ENCODE assay signal across 14 cellular contexts in the genomic region with DNA sequence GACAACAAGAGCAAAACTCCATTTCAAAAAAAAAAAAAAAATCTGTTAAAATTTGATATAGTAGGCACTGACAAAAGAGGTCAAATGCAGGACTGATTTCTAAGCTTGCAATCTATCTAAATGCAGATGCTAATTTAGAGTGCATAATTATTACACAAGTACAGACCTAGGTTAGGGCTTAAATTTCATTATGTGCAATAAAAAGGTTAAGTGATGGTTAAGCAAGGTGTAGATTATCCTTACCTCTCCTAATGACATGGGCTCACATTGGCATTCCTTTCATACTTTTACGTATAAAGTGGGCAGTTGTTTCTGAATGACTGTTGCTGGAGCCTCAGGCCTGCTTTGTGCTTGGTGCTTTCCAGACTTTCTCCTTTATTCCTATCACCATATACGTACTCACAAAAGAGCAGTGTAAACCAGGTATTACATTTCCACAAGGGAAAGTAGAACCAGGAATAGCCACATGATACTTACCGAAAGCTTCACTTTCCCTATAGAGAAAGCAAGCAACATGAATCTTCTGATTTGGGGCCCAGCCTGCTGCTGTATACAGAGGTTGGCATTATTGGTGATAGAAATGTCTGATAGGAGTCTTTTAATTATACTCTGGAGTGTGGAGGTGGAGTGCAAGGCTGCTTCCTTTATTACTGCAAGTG. TPM values are rescaled to one million over a fixed set of nuclear protein-coding genes. Genes with fewer than 3 reads are reported as not detected.
DNase-seq lines count a peak whose midpoint lies in the region; ATAC-seq, FAIRE-seq and TF ChIP-seq lines count a peak whose summit lies in the region.
"Had no signal": no experiment of that assay in that cellular context is flagged by ENCODE, and none has a peak within 500 bp of the region (broad histone marks: within the 10 kb centered on the region; RNA-seq: fewer than 3 reads in every experiment).

No MANE protein-coding gene starts in this region.

- H3K9ac ChIP-seq in GM12878 (ENCODE audit: control insufficient read depth, insufficient read depth, low read length): no peak overlapping the region

- TF ChIP-seq CTCF in OCI-LY7 (conservative IDR thresholded peaks at IDR 0.05; ENCODE audit: low read length) (no peak), GM12878 (IDR thresholded peaks at IDR 0.05 in 2 of 3, conservative IDR thresholded peaks at IDR 0.05 in 1 of 3; ENCODE audit: control insufficient read depth in 2 of 3, extremely low read depth in 1 of 3, insufficient read depth in 1 of 3, low read depth in 3 of 3, low read length in 3 of 3) (no peak), osteocyte (IDR thresholded peaks at IDR 0.05) (no peak), esophagus squamous epithelium (IDR thresholded peaks at IDR 0.05) (no peak), ascending aorta (IDR thresholded peaks at IDR 0.05) (no peak)

- H4K20me1 ChIP-seq in OCI-LY7 (ENCODE audit: insufficient read depth, low read length) (peaks cover 12% of the 10 kb centered on the region; the same call in 1 of the 2 replicates), GM12878 (ENCODE audit: control insufficient read depth, insufficient read depth) (no peaks in the 10 kb centered on the region)

- H3K79me2 ChIP-seq in OCI-LY7 (ENCODE audit: insufficient read depth, low read depth, low read length) (peaks cover 81% of the 10 kb centered on the region), GM12878 (ENCODE audit: control insufficient read depth, insufficient read depth, low read length) (peaks cover 75% of the 10 kb centered on the region)

- BruUV-seq in OCI-LY7 (replicated peaks; lab: Mats Ljungman, UMichigan): no TSS peak
- no TSS peak for BruUV-seq in GM12878 (replicated peaks; lab: Mats Ljungman, UMichigan)

- peak overlapping the region; percentile 18 for H3K4me3 ChIP-seq in OCI-LY7 (ENCODE audit: low read depth, low read length, poor library complexity, severe bottlenecking)
- peak overlapping the region; percentile 40; the same call in 1 of the 2 replicates for H3K4me3 ChIP-seq in GM12878
- no peak overlapping the region for H3K4me3 ChIP-seq in esophagus squamous epithelium
- H3K4me3 ChIP-seq in ascending aorta: no peak overlapping the region
- H3K4me3 ChIP-seq: heart right ventricle had no signal

- H3K4me1 ChIP-seq in OCI-LY7 (ENCODE audit: insufficient read depth, low read length, poor library complexity, severe bottlenecking): peaks cover 46% of the 10 kb centered on the region
- peaks cover 5% of the 10 kb centered on the region for H3K4me1 ChIP-seq in GM12878 (ENCODE audit: control insufficient read depth, insufficient read depth, low read length)
- H3K4me1 ChIP-seq in esophagus squamous epithelium: peaks cover 28 to 56% (median 31%) of the 10 kb centered on the region in 3 donors
- peaks cover 11 to 22% of the 10 kb centered on the region in 2 donors for H3K4me1 ChIP-seq in ascending aorta

- H3K4me2 ChIP-seq in OCI-LY7 (ENCODE audit: low read length) (peak overlapping the region; percentile 82), GM12878 (ENCODE audit: control insufficient read depth, insufficient read depth) (peak overlapping the region; percentile 90)

- WGBS in GM12878 (ENCODE audit: insufficient coverage, insufficient replicate concordance, low lambda C conversion rate, missing lambda C conversion rate): 34% methylated on average over 3 of the region's 3 CpGs
- WGBS in esophagus squamous epithelium, 2 donors: 66% methylated on average over 3 of the region's 3 CpGs

- CTCF ChIA-PET in OCI-LY7 (lab: Charles Lee; ENCODE audit: unreplicated experiment): no interaction called here
- CTCF ChIA-PET in GM12878 (lab: Yijun Ruan, JAX): interaction anchor here (0.5 kb wide), 1 partner anchor 27 kb away, joined by 3 read pairs; no protein-coding TSS in a partner anchor

- SMC1A ChIA-PET in GM12878 (lab: Charles Lee; ENCODE audit: uncharacterized antibody, unreplicated experiment): interaction anchor here (0.6 to 4.9 kb wide), 8 partner anchors 10 to 129 kb away, joined by 3 to 31 read pairs (median 7); no protein-coding TSS in a partner anchor

- H3K9me3 Mint-ChIP-seq in activated CD4-positive, alpha-beta T cell treated with anti-CD3 and anti-CD28 coated beads, Interleukin-2, amount 10 ng/mL, durations not matched to agents 24 days and 14 days: no peaks in the 10 kb centered on the region
- no peaks in the 10 kb centered on the region for H3K9me3 Mint-ChIP-seq in osteocyte (ENCODE audit: unreplicated experiment)

- H3K27ac Mint-ChIP-seq in activated CD4-positive, alpha-beta T cell treated with anti-CD3 and anti-CD28 coated beads, Interleukin-2, amount 10 ng/mL, durations not matched to agents 24 days and 14 days: peak overlapping the region; percentile 13
- peak overlapping the region; percentile 36 for H3K27ac Mint-ChIP-seq in osteocyte (ENCODE audit: unreplicated experiment)

- TF ChIP-seq EP300 in GM12878 (IDR thresholded peaks at IDR 0.05; ENCODE audit: borderline replicate concordance in 1 of 2, control insufficient read depth in 1 of 2, low read depth in 2 of 2, low read length in 2 of 2): no peak

- RAD21 ChIA-PET in GM12878 (lab: Charles Lee; ENCODE audit: unreplicated experiment): interaction anchor here (1.3 to 3.0 kb wide), 4 partner anchors 8 to 24 kb away, joined by 3 to 21 read pairs (median 9); a partner anchor contains a TSS

- peaks cover 38% of the 10 kb centered on the region for H3K36me3 Mint-ChIP-seq in activated CD4-positive, alpha-beta T cell treated with anti-CD3 and anti-CD28 coated beads, Interleukin-2, amount 10 ng/mL, durations not matched to agents 24 days and 14 days (ENCODE audit: low read depth)
- peaks cover 12% of the 10 kb centered on the region for H3K36me3 Mint-ChIP-seq in osteocyte (ENCODE audit: unreplicated experiment)

- H3K4me1 Mint-ChIP-seq in activated CD4-positive, alpha-beta T cell treated with anti-CD3 and anti-CD28 coated beads, Interleukin-2, amount 10 ng/mL, durations not matched to agents 24 days and 14 days: peaks cover 47% of the 10 kb centered on the region
- peaks cover 44% of the 10 kb centered on the region for H3K4me1 Mint-ChIP-seq in osteocyte (ENCODE audit: unreplicated experiment)

- no peak for DNase-seq in activated CD4-positive, alpha-beta T cell treated with anti-CD3 and anti-CD28 coated beads, Interleukin-2, amount 10 ng/mL, durations not matched to agents 24 days and 14 days
- no peak for DNase-seq in activated CD4-positive, alpha-beta T cell treated with anti-CD3 and anti-CD28 coated beads for 48 hours
- DNase-seq in OCI-LY7 (ENCODE audit: low spot score) (no peak), GM12878 (ENCODE audit: low read depth, low spot score) (no peak), osteocyte (ENCODE audit: extremely low spot score, unreplicated experiment) (no peak), esophagus squamous epithelium (lab: John Stamatoyannopoulos, UW) (no peak), ascending aorta (ENCODE audit: low spot score in 2 of 2) (no peak), HPDE6-E6E7 (ENCODE audit: extremely low spot score) (no peak)
- DNase-seq: activated gamma-delta T cell, heart right ventricle, NCI-H1092, substantia nigra had no signal

- H3K36me3 ChIP-seq in OCI-LY7 (ENCODE audit: insufficient read depth, low read length): peaks cover 54% of the 10 kb centered on the region
- peaks cover 2 to 7% of the 10 kb centered on the region in 2 experiments; a peak in 3 of 4 replicates for H3K36me3 ChIP-seq in GM12878 (ENCODE audit: control insufficient read depth in 2 of 2, insufficient read depth in 2 of 2, low read length in 1 of 2)
- peaks cover 0 to 56% (median 12%) of the 10 kb centered on the region in 3 donors for H3K36me3 ChIP-seq in esophagus squamous epithelium
- H3K36me3 ChIP-seq in ascending aorta: peaks cover 6 to 39% of the 10 kb centered on the region in 2 donors

- intact Hi-C loops in activated CD4-positive, alpha-beta T cell treated with anti-CD3 and anti-CD28 coated beads, Interleukin-2, amount 10 ng/mL, durations not matched to agents 24 days and 14 days (cut with micrococcal nuclease): no loop called here
- intact Hi-C loops in OCI-LY7 (cut with micrococcal nuclease; ENCODE audit: unreplicated experiment): no loop called here
- intact Hi-C loops in GM12878 (cut with micrococcal nuclease; ENCODE audit: unreplicated experiment): loop anchor here (2.0 to 10.0 kb wide), 2 partner anchors 35 to 125 kb away; a partner anchor contains a TSS
- intact Hi-C loops in esophagus squamous epithelium (cut with DNase I): no loop called here
- intact Hi-C loops in ascending aorta (cut with DNase I): no loop called here

- no peak overlapping the region for H2AFZ ChIP-seq in OCI-LY7 (ENCODE audit: low read length)
- H2AFZ ChIP-seq in GM12878 (ENCODE audit: control insufficient read depth, low read depth, low read length): no peak overlapping the region

- POLR2A ChIA-PET in OCI-LY7 (lab: Charles Lee) (interaction anchor here (0.7 to 3.3 kb wide), 4 partner anchors 8 to 49 kb away, joined by 3 to 27 read pairs (median 6); a partner anchor contains a TSS), GM12878 (lab: Charles Lee) (interaction anchor here (0.6 to 1.3 kb wide), 4 partner anchors 8 to 913 kb away, joined by 4 to 6 read pairs (median 4); no protein-coding TSS in a partner anchor)

- H3K27me3 Mint-ChIP-seq in activated CD4-positive, alpha-beta T cell treated with anti-CD3 and anti-CD28 coated beads, Interleukin-2, amount 10 ng/mL, durations not matched to agents 24 days and 14 days: no peaks in the 10 kb centered on the region
- H3K27me3 Mint-ChIP-seq in osteocyte (ENCODE audit: unreplicated experiment): no peaks in the 10 kb centered on the region

- FAIRE-seq in GM12878 (lab: Jason Lieb, UNC): no peak
- FAIRE-seq: A204.1 had no signal

- TF ChIP-seq POLR2A in GM12878 (IDR thresholded peaks at IDR 0.05; ENCODE audit: low read depth, low read length): no peak
- no peak for TF ChIP-seq POLR2A in esophagus squamous epithelium (IDR thresholded peaks at IDR 0.05)

- peak overlapping the region; percentile 43 for H3K4me3 Mint-ChIP-seq in activated CD4-positive, alpha-beta T cell treated with anti-CD3 and anti-CD28 coated beads, Interleukin-2, amount 10 ng/mL, durations not matched to agents 24 days and 14 days
- H3K4me3 Mint-ChIP-seq in osteocyte (ENCODE audit: unreplicated experiment): peak overlapping the region; percentile 97

- no peaks in the 10 kb centered on the region for H3K9me2 ChIP-seq in OCI-LY7 (ENCODE audit: insufficient read depth, low read length)

- TF ChIP-seq RAD21 in GM12878 (IDR thresholded peaks at IDR 0.05; ENCODE audit: insufficient read depth, low read depth, low read length): no peak

- H3K9me3 ChIP-seq in OCI-LY7 (ENCODE audit: low read length) (no peaks in the 10 kb centered on the region), GM12878 (replicated peaks; ENCODE audit: control insufficient read depth, insufficient read depth, low read length) (no peaks in the 10 kb centered on the region), esophagus squamous epithelium (no peaks in the 10 kb centered on the region), ascending aorta (no peaks in the 10 kb centered on the region)
- H3K9me3 ChIP-seq: heart right ventricle had no signal

- no peak for ATAC-seq in GM12878
- ATAC-seq: heart right ventricle had no signal

- H3K27ac ChIP-seq in OCI-LY7 (ENCODE audit: low read depth, low read length, poor library complexity, severe bottlenecking): peak overlapping the region; percentile 6
- no peak overlapping the region for H3K27ac ChIP-seq in GM12878 (ENCODE audit: control insufficient read depth, insufficient read depth)
- H3K27ac ChIP-seq in esophagus squamous epithelium: no peak overlapping the region
- H3K27ac ChIP-seq in ascending aorta: no peak overlapping the region
- H3K27ac ChIP-seq: heart right ventricle, SK-N-MC had no signal

- H3K27me3 ChIP-seq in GM12878 (replicated peaks in 1 of 2; ENCODE audit: control insufficient read depth in 2 of 2, insufficient read depth in 2 of 2, low read length in 1 of 2) (no peaks in the 10 kb centered on the region), esophagus squamous epithelium (no peaks in the 10 kb centered on the region), ascending aorta (no peaks in the 10 kb centered on the region)
- H3K27me3 ChIP-seq: heart right ventricle had no signal

- in situ Hi-C loops in GM12878 (cut with MboI): no loop called here

RNA-seq across cellular contexts. Expression of a gene that starts 2.2 kb away (rescaled TPM):
- 34.9 and 37.8 TPM in 2 replicates for total RNA-seq in activated CD4-positive, alpha-beta T cell treated with anti-CD3 and anti-CD28 coated beads, Interleukin-2, amount 10 ng/mL, durations not matched to agents 24 days and 14 days
- total RNA-seq in OCI-LY7 (2014; rRNA removed; shearing (Covaris generic)): 55.6 and 64.8 TPM in 2 replicates
- total RNA-seq in OCI-LY7 (2022) (33.6 and 36.6 TPM in 2 replicates), GM12878 (2014; rRNA removed) (74.3 and 77.4 TPM in 2 replicates), GM12878 (2014; rRNA removed; fragmentation: Illumina TruSeq; extraction: Trizol) (42.8 and 47.5 TPM in 2 replicates), GM12878 (2021) (35.0 and 36.9 TPM in 2 replicates), osteocyte (19.9 and 22.3 TPM in 2 replicates), esophagus squamous epithelium (10 to 100 TPM; 21.4 to 41.1 (median 32.8) TPM), ascending aorta (24.5 TPM)
- total RNA-seq in GM12878 (2013; cell fraction: nucleolus; rRNA removed): 14.8 and 16.7 TPM in 2 replicates
- 34.4 TPM for polyA plus RNA-seq in GM12878 (2011; ENCODE audit: low read depth)
- polyA plus RNA-seq in GM12878 (2011; rRNA removed) (56.7 and 69.0 TPM in 2 replicates), GM12878 (2014; fragmentation: Illumina TruSeq; extraction: Trizol) (25.3 and 42.4 TPM in 2 replicates), GM12878 (2014; fragmentation: Nextera tagmentation; extraction: Ambion mirVana) (10 to 100 TPM; 69.5 to 81.4 TPM), GM12878 (2014; rRNA removed) (70.4 and 79.4 TPM in 2 replicates), GM12878 (2016; fragmentation: Nextera tagmentation; extraction: Ambion mirVana) (100 to 1,000 TPM; 127 to 132 TPM)
- 33.0 and 46.8 TPM in 2 replicates for polyA plus RNA-seq in GM12878 (2011; cell fraction: cytosol; rRNA removed)
- 22.6 and 27.4 TPM in 2 replicates for polyA plus RNA-seq in GM12878 (2011; cell fraction: nucleus; rRNA removed)
- 51.6 and 59.8 TPM in 2 replicates for polyA plus RNA-seq in GM12878 (2012)
- 8.9 and 9.4 TPM in 2 replicates for polyA minus RNA-seq in GM12878 (2011; rRNA and poly(A)+ RNA removed)
- polyA minus RNA-seq in GM12878 (2011; cell fraction: cytosol; rRNA and poly(A)+ RNA removed): 6.3 and 7.2 TPM in 2 replicates
- 6.5 and 8.9 TPM in 2 replicates for polyA minus RNA-seq in GM12878 (2011; cell fraction: nucleus; rRNA and poly(A)+ RNA removed)

RNA-seq across cellular contexts. Expression of a gene that starts 5.7 kb away (rescaled TPM):
- 50.8 and 53.5 TPM in 2 replicates for total RNA-seq in activated CD4-positive, alpha-beta T cell treated with anti-CD3 and anti-CD28 coated beads, Interleukin-2, amount 10 ng/mL, durations not matched to agents 24 days and 14 days
- 22.0 and 22.6 TPM in 2 replicates for total RNA-seq in OCI-LY7 (2014; rRNA removed; shearing (Covaris generic))
- 52.6 and 59.5 TPM in 2 replicates for total RNA-seq in OCI-LY7 (2022)
- 75.9 and 86.5 TPM in 2 replicates for total RNA-seq in GM12878 (2013; cell fraction: nucleolus; rRNA removed)
- total RNA-seq in GM12878 (2014; rRNA removed): 23.9 and 30.8 TPM in 2 replicates
- 16.4 and 18.7 TPM in 2 replicates for total RNA-seq in GM12878 (2014; rRNA removed; fragmentation: Illumina TruSeq; extraction: Trizol)
- total RNA-seq in GM12878 (2021): 45.4 and 47.9 TPM in 2 replicates
- polyA plus RNA-seq in GM12878 (2011; ENCODE audit: low read depth): 79.3 TPM
- polyA plus RNA-seq in GM12878 (2011; rRNA removed): 17.5 and 44.6 TPM in 2 replicates
- 39.4 and 62.6 TPM in 2 replicates for polyA plus RNA-seq in GM12878 (2011; cell fraction: cytosol; rRNA removed)
- 436 and 485 TPM in 2 replicates for polyA plus RNA-seq in GM12878 (2011; cell fraction: nucleus; rRNA removed)
- 58.6 and 83.1 TPM in 2 replicates for polyA plus RNA-seq in GM12878 (2012)
- 15.3 and 31.5 TPM in 2 replicates for polyA plus RNA-seq in GM12878 (2014; fragmentation: Illumina TruSeq; extraction: Trizol)
- polyA plus RNA-seq in GM12878 (2014; fragmentation: Nextera tagmentation; extraction: Ambion mirVana): 1 to 10 TPM; 7.8 to 8.5 TPM
- 47.1 and 48.8 TPM in 2 replicates for polyA plus RNA-seq in GM12878 (2014; rRNA removed)
- polyA plus RNA-seq in GM12878 (2016; fragmentation: Nextera tagmentation; extraction: Ambion mirVana): 10 to 100 TPM; 14.0 to 15.1 TPM
- 36.3 and 63.7 TPM in 2 replicates for polyA minus RNA-seq in GM12878 (2011; rRNA and poly(A)+ RNA removed)
- 23.0 and 27.1 TPM in 2 replicates for polyA minus RNA-seq in GM12878 (2011; cell fraction: cytosol; rRNA and poly(A)+ RNA removed)
- 43.3 and 67.1 TPM in 2 replicates for polyA minus RNA-seq in GM12878 (2011; cell fraction: nucleus; rRNA and poly(A)+ RNA removed)
- 164 and 186 TPM in 2 replicates for total RNA-seq in osteocyte
- 100 to 1,000 TPM in 1 of 4 donors, 10 to 100 TPM in 3; 33.3 to 116 (median 83.9) TPM for total RNA-seq in esophagus squamous epithelium
- 106 TPM for total RNA-seq in ascending aorta

RNA-seq across cellular contexts. Expression of a gene that starts 31.7 kb away (rescaled TPM):
- 50.5 and 50.6 TPM in 2 replicates for total RNA-seq in activated CD4-positive, alpha-beta T cell treated with anti-CD3 and anti-CD28 coated beads, Interleukin-2, amount 10 ng/mL, durations not matched to agents 24 days and 14 days
- 27.7 and 45.2 TPM in 2 replicates for total RNA-seq in OCI-LY7 (2014; rRNA removed; shearing (Covaris generic))
- 52.8 and 59.7 TPM in 2 replicates for total RNA-seq in OCI-LY7 (2022)
- total RNA-seq in GM12878 (2013; cell fraction: nucleolus; rRNA removed): 57.1 and 85.9 TPM in 2 replicates
- total RNA-seq in GM12878 (2014; rRNA removed): 18.0 and 18.8 TPM in 2 replicates
- total RNA-seq in GM12878 (2014; rRNA removed; fragmentation: Illumina TruSeq; extraction: Trizol): 8.9 and 10.1 TPM in 2 replicates
- 34.3 and 35.2 TPM in 2 replicates for total RNA-seq in GM12878 (2021)
- 19.1 TPM for polyA plus RNA-seq in GM12878 (2011; ENCODE audit: low read depth)
- 23.8 and 31.1 TPM in 2 replicates for polyA plus RNA-seq in GM12878 (2011; rRNA removed)
- 24.8 and 31.5 TPM in 2 replicates for polyA plus RNA-seq in GM12878 (2011; cell fraction: cytosol; rRNA removed)
- polyA plus RNA-seq in GM12878 (2011; cell fraction: nucleus; rRNA removed): 81.5 and 88.2 TPM in 2 replicates
- 19.5 and 19.8 TPM in 2 replicates for polyA plus RNA-seq in GM12878 (2012)
- polyA plus RNA-seq in GM12878 (2014; fragmentation: Illumina TruSeq; extraction: Trizol): 16.6 and 22.6 TPM in 2 replicates
- polyA plus RNA-seq in GM12878 (2014; fragmentation: Nextera tagmentation; extraction: Ambion mirVana): 1 to 10 TPM; 2.2 to 3.0 TPM
- polyA plus RNA-seq in GM12878 (2014; rRNA removed): 31.3 and 34.7 TPM in 2 replicates
- 10 to 100 TPM; 22.7 to 24.0 TPM for polyA plus RNA-seq in GM12878 (2016; fragmentation: Nextera tagmentation; extraction: Ambion mirVana)
- 26.0 and 29.3 TPM in 2 replicates for polyA minus RNA-seq in GM12878 (2011; rRNA and poly(A)+ RNA removed)
- 11.8 and 16.4 TPM in 2 replicates for polyA minus RNA-seq in GM12878 (2011; cell fraction: cytosol; rRNA and poly(A)+ RNA removed)
- 36.6 and 66.7 TPM in 2 replicates for polyA minus RNA-seq in GM12878 (2011; cell fraction: nucleus; rRNA and poly(A)+ RNA removed)
- total RNA-seq in osteocyte: 32.2 and 39.1 TPM in 2 replicates
- total RNA-seq in esophagus squamous epithelium: 10 to 100 TPM; 20.6 to 30.3 (median 22.3) TPM
- total RNA-seq in ascending aorta: 130 TPM

RNA-seq across cellular contexts. Expression of a gene that starts 35.5 kb away (rescaled TPM):
- total RNA-seq in activated CD4-positive, alpha-beta T cell treated with anti-CD3 and anti-CD28 coated beads, Interleukin-2, amount 10 ng/mL, durations not matched to agents 24 days and 14 days: 106 TPM in 2 replicates
- total RNA-seq in OCI-LY7 (2014; rRNA removed; shearing (Covaris generic)): 51.9 and 53.6 TPM in 2 replicates
- total RNA-seq in OCI-LY7 (2022) (82.0 and 87.1 TPM in 2 replicates), GM12878 (2014; rRNA removed) (96.9 and 117 TPM in 2 replicates), GM12878 (2014; rRNA removed; fragmentation: Illumina TruSeq; extraction: Trizol) (43.4 and 48.2 TPM in 2 replicates), GM12878 (2021) (91.7 and 99.9 TPM in 2 replicates), osteocyte (64.1 and 64.2 TPM in 2 replicates), esophagus squamous epithelium (10 to 100 TPM; 59.1 to 78.8 (median 64.6) TPM), ascending aorta (65.9 TPM)
- 64.1 and 66.3 TPM in 2 replicates for total RNA-seq in GM12878 (2013; cell fraction: nucleolus; rRNA removed)
- 68.9 TPM for polyA plus RNA-seq in GM12878 (2011; ENCODE audit: low read depth)
- polyA plus RNA-seq in GM12878 (2011; rRNA removed) (52.3 and 110 TPM in 2 replicates), GM12878 (2014; fragmentation: Illumina TruSeq; extraction: Trizol) (67.7 and 81.5 TPM in 2 replicates), GM12878 (2014; fragmentation: Nextera tagmentation; extraction: Ambion mirVana) (10 to 100 TPM; 12.7 to 18.8 TPM), GM12878 (2014; rRNA removed) (73.6 and 82.1 TPM in 2 replicates), GM12878 (2016; fragmentation: Nextera tagmentation; extraction: Ambion mirVana) (10 to 100 TPM; 71.3 to 74.1 TPM)
- 97.2 and 105 TPM in 2 replicates for polyA plus RNA-seq in GM12878 (2011; cell fraction: cytosol; rRNA removed)
- polyA plus RNA-seq in GM12878 (2011; cell fraction: nucleus; rRNA removed): 176 and 190 TPM in 2 replicates
- polyA plus RNA-seq in GM12878 (2012): 92.4 and 93.2 TPM in 2 replicates
- polyA minus RNA-seq in GM12878 (2011; rRNA and poly(A)+ RNA removed): 135 and 166 TPM in 2 replicates
- polyA minus RNA-seq in GM12878 (2011; cell fraction: cytosol; rRNA and poly(A)+ RNA removed): 47.8 and 49.1 TPM in 2 replicates
- polyA minus RNA-seq in GM12878 (2011; cell fraction: nucleus; rRNA and poly(A)+ RNA removed): 30.5 and 46.2 TPM in 2 replicates

Comparison
In these comparisons a context has a peak if more than half of its experiments do, and no peak if none do; other contexts are left out.
1. H3K4me3 ChIP-seq: peak in OCI-LY7 (single experiment) and GM12878 (single experiment); none in esophagus squamous epithelium (0 of 4) and ascending aorta (0 of 2).